8 cellular contexts compared by ENCODE assay signal in genomic region chr3:97763586-97764148, GRCh38. TPM values are rescaled to one million over a fixed set of nuclear protein-coding genes. Genes with fewer than 3 reads are reported as not detected.
A peak's percentile ranks its signal among the peaks of the same experiment; 100 is the strongest.
DNase-seq lines count a peak whose midpoint lies in the region; ATAC-seq and TF ChIP-seq lines count a peak whose summit lies in the region.

No MANE protein-coding gene starts in this region.

- H3K27me3 ChIP-seq in colonic mucosa (no peaks in the 10 kb centered on the region), neural cell (ENCODE audit: insufficient read depth, low read depth, low read length) (no peaks in the 10 kb centered on the region)

- ATAC-seq in left lobe of liver (no peak), GM21717 (IDR thresholded peaks at IDR 0.05; ENCODE audit: unreplicated experiment) (no peak)

- DNase-seq in Calu3 (no peak), LNCaP clone FGC (ENCODE audit: low read depth) (no peak), colonic mucosa (no peak), left lobe of liver (ENCODE audit: low spot score) (no peak)
- DNase-seq in stimulated activated CD4-positive, alpha-beta T cell treated with anti-CD3 and anti-CD28 coated beads, Interleukin-2, amount 100 ng/mL, for 48 hours = no peak
- DNase-seq in stimulated activated CD4-positive, alpha-beta T cell treated with anti-CD3 and anti-CD28 coated beads, Interleukin-12 subunit alpha, Interleukin-12 subunit beta, amount 100 ng/mL, for 4 hours = no peak

- H3K9ac ChIP-seq in colonic mucosa (ENCODE audit: low read depth in 2 of 2, low read length in 2 of 2) (peak overlapping the region; percentile 74), neural cell (ENCODE audit: low read length) (peak overlapping the region; percentile 77)

- no TSS peak for BruUV-seq in Calu3 (replicated peaks; lab: Mats Ljungman, UMichigan)

- peak overlapping the region; percentile 79 for H2AFZ ChIP-seq in neural cell (ENCODE audit: low read depth, low read length)

- H3K4me3 ChIP-seq in LNCaP clone FGC (ENCODE audit: low read depth, low read length) (peak overlapping the region; percentile 86), colonic mucosa (peak overlapping the region; percentile 87), neural cell (ENCODE audit: low read length) (peak overlapping the region; percentile 82)

- no peak for TF ChIP-seq EP300 in neural cell (conservative IDR thresholded peaks at IDR 0.05; ENCODE audit: poor library complexity, severe bottlenecking)

- no peak for TF ChIP-seq RAD21 in neural cell (conservative IDR thresholded peaks at IDR 0.05)

- H3K27ac Mint-ChIP-seq in Calu3 (ENCODE audit: unreplicated experiment) = peak overlapping the region; percentile 65

- CTCF ChIA-PET in Calu3 (lab: Charles Lee) = interaction anchor here (0.7 kb wide), 1 partner anchor 804 kb away, joined by 7 read pairs; no protein-coding TSS in a partner anchor

- peaks cover 8% of the 10 kb centered on the region for H3K4me1 Mint-ChIP-seq in Calu3 (ENCODE audit: low read depth, unreplicated experiment)

- H4K20me1 ChIP-seq in neural cell (ENCODE audit: insufficient read depth) = no peaks in the 10 kb centered on the region

- no peaks in the 10 kb centered on the region for H3K27me3 Mint-ChIP-seq in Calu3 (ENCODE audit: unreplicated experiment)

- peak overlapping the region; percentile 87 for H3K4me3 Mint-ChIP-seq in Calu3 (ENCODE audit: low read depth, unreplicated experiment)

- no peaks in the 10 kb centered on the region for H3F3A ChIP-seq in neural cell (ENCODE audit: insufficient read depth, low read length, poor library complexity, severe bottlenecking)

- H3K36me3 ChIP-seq in colonic mucosa (no peaks in the 10 kb centered on the region), neural cell (ENCODE audit: insufficient read depth, low read length) (no peaks in the 10 kb centered on the region)

- intact Hi-C loops in Calu3 (cut with micrococcal nuclease; ENCODE audit: unreplicated experiment) = no loop called here
- intact Hi-C loops in colonic mucosa (cut with DNase I) = no loop called here

- peak overlapping the region; percentile 82 for H3K4me2 ChIP-seq in neural cell (ENCODE audit: low read length)

- peaks cover 14% of the 10 kb centered on the region for H3K36me3 Mint-ChIP-seq in Calu3 (ENCODE audit: insufficient read depth, unreplicated experiment)

- peaks cover 4% of the 10 kb centered on the region for H3K4me1 ChIP-seq in colonic mucosa

- no peaks in the 10 kb centered on the region for H3K9me3 ChIP-seq in colonic mucosa
- H3K9me3 ChIP-seq in neural cell (ENCODE audit: low read length) = no peaks in the 10 kb centered on the region

- no peak for TF ChIP-seq CTCF in Calu3 (IDR thresholded peaks at IDR 0.05; ENCODE audit: unreplicated experiment)
- TF ChIP-seq CTCF in LNCaP clone FGC (IDR thresholded peaks at IDR 0.05; ENCODE audit: control insufficient read depth, extremely low read depth, insufficient read depth) = no peak
- no peak for TF ChIP-seq CTCF in colonic mucosa (IDR thresholded peaks at IDR 0.05)
- TF ChIP-seq CTCF in neural cell (IDR thresholded peaks at IDR 0.05; ENCODE audit: poor library complexity, severe bottlenecking) = no peak

- H3K27ac ChIP-seq in colonic mucosa (peak overlapping the region; percentile 80), neural cell (ENCODE audit: low read length) (peak overlapping the region; percentile 91)

- no peaks in the 10 kb centered on the region for H3K9me3 Mint-ChIP-seq in Calu3 (ENCODE audit: low read depth, unreplicated experiment)

- no peaks in the 10 kb centered on the region for H3K9me2 ChIP-seq in neural cell (ENCODE audit: insufficient read depth, low read length)

- H3K79me2 ChIP-seq in neural cell (replicated peaks; ENCODE audit: insufficient read depth, low read length) = peaks cover 17% of the 10 kb centered on the region

TF ChIP-seq in neural cell, 6 proteins besides CTCF, POLR2A, EP300 and RAD21:
- TF ChIP-seq POLR2AphosphoS5 (IDR thresholded peaks at IDR 0.05) = no peak

RNA-seq across cellular contexts. Expression of gene ARL6, which starts 0.9 kb away (rescaled TPM):
- total RNA-seq in Calu3 (2022) = 5.2 and 5.6 TPM in 2 replicates
- 1 to 10 TPM; 2.8 to 3.5 TPM for total RNA-seq in colonic mucosa
- polyA plus RNA-seq in neural cell = 9.8 and 18.2 TPM in 2 replicates
- 27.8 and 29.3 TPM in 2 replicates for polyA minus RNA-seq in neural cell
- total RNA-seq in left lobe of liver = 2.7 TPM

RNA-seq across cellular contexts. Expression of gene CRYBG3, which starts 58.1 kb away (rescaled TPM):
- total RNA-seq in Calu3 (2022) (10.3 and 10.6 TPM in 2 replicates), colonic mucosa (10 to 100 TPM; 15.7 to 22.2 TPM), left lobe of liver (4.7 TPM)
- 0.18 and 1.3 TPM in 2 replicates for polyA plus RNA-seq in neural cell
- polyA minus RNA-seq in neural cell = 1.2 and 1.4 TPM in 2 replicates
